8 cellular contexts compared by ENCODE assay signal in genomic region chr6:16128759-16129622, GRCh38. TPM values are rescaled to one million over a fixed set of nuclear protein-coding genes. Genes with fewer than 3 reads are reported as not detected.
A peak's percentile ranks its signal among the peaks of the same experiment; 100 is the strongest.
DNase-seq lines count a peak whose midpoint lies in the region; ATAC-seq and TF ChIP-seq lines count a peak whose summit lies in the region.

TSS of gene MYLIP (plus strand) at chr6:16129086. CDS start at chr6:16129323, 237 bp downstream.

- no peaks in the 10 kb centered on the region for H3K9me3 ChIP-seq in prostate gland

- DNase-seq in NCI-H1694 treated with DMSO at 0.1 percent for 48 hours (lab: John Stamatoyannopoulos, UW) (peak; percentile 92), amygdala (lab: John Stamatoyannopoulos, UW) (peak; percentile 69 to 99 (median 97)), left ventricle myocardium superior (peak; percentile 99), prostate gland (ENCODE audit: low spot score) (peak; percentile 98), ureter (ENCODE audit: low spot score) (peak; percentile 99)

- H3K27ac ChIP-seq in prostate gland: peak within 1 kb of the TSS; percentile 97 to 98

- TF ChIP-seq CTCF in prostate gland (IDR thresholded peaks at IDR 0.05): peak; percentile 52 to 92 (median 67)

- no peaks in the 10 kb centered on the region for H3K36me3 ChIP-seq in prostate gland

- peaks cover 25% of the 10 kb centered on the region for H3K36me3 Mint-ChIP-seq in T-helper 1 cell treated with Interleukin-12 subunit alpha and Interleukin-12 subunit beta and Interleukin-4 antibody, amounts not matched to agents 30 μg/mL and 1 μg/mL, for 36 hours (ENCODE audit: low read depth)

- H3K4me3 ChIP-seq in prostate gland: peak within 1 kb of the TSS; percentile 100

- peak within 1 kb of the TSS; percentile 91 for H3K27ac Mint-ChIP-seq in T-helper 1 cell treated with Interleukin-12 subunit alpha and Interleukin-12 subunit beta and Interleukin-4 antibody, amounts not matched to agents 30 μg/mL and 1 μg/mL, for 36 hours

- H3K9me3 Mint-ChIP-seq in T-helper 1 cell treated with Interleukin-12 subunit alpha and Interleukin-12 subunit beta and Interleukin-4 antibody, amounts not matched to agents 30 μg/mL and 1 μg/mL, for 36 hours: no peaks in the 10 kb centered on the region

- TF ChIP-seq POLR2A in prostate gland (IDR thresholded peaks at IDR 0.05): peak; percentile 100

- WGBS in prostate gland: 1% methylated on average over 69 of the region's 95 CpGs

- no peaks in the 10 kb centered on the region for H3K27me3 ChIP-seq in prostate gland (replicated peaks; ENCODE audit: insufficient read depth)

- H3K27me3 Mint-ChIP-seq in T-helper 1 cell treated with Interleukin-12 subunit alpha and Interleukin-12 subunit beta and Interleukin-4 antibody, amounts not matched to agents 30 μg/mL and 1 μg/mL, for 36 hours (ENCODE audit: low read depth): peaks cover 28% of the 10 kb centered on the region

- H3K4me3 Mint-ChIP-seq in T-helper 1 cell treated with Interleukin-12 subunit alpha and Interleukin-12 subunit beta and Interleukin-4 antibody, amounts not matched to agents 30 μg/mL and 1 μg/mL, for 36 hours: peak within 1 kb of the TSS; percentile 90

- H3K4me1 ChIP-seq in prostate gland (replicated peaks): peaks cover 8% of the 10 kb centered on the region

- intact Hi-C loops in left ventricle myocardium superior (cut with micrococcal nuclease): no loop called here
- intact Hi-C loops in prostate gland (cut with DNase I): loop anchor here (1.0 to 5.0 kb wide), 2 partner anchors 78 to 438 kb away; no protein-coding TSS in a partner anchor

- peaks cover 38% of the 10 kb centered on the region for H3K4me1 Mint-ChIP-seq in T-helper 1 cell treated with Interleukin-12 subunit alpha and Interleukin-12 subunit beta and Interleukin-4 antibody, amounts not matched to agents 30 μg/mL and 1 μg/mL, for 36 hours (ENCODE audit: low read depth)

- ATAC-seq in GM18499 (IDR thresholded peaks at IDR 0.05; ENCODE audit: insufficient read depth, unreplicated experiment): peak; percentile 29
- peak; percentile 63 for ATAC-seq in HG02938 (IDR thresholded peaks at IDR 0.05; ENCODE audit: unreplicated experiment)
- peak; percentile 97 for ATAC-seq in left ventricle myocardium superior

RNA-seq across cellular contexts. Expression of gene MYLIP, which starts in this region (rescaled TPM):
- 12.9 TPM for total RNA-seq in left ventricle myocardium superior
- 10 to 100 TPM; 39.6 to 58.1 TPM for total RNA-seq in prostate gland
- total RNA-seq in ureter: 53.1 TPM

Comparison
In these comparisons a context has a peak if more than half of its experiments do, and no peak if none do; other contexts are left out.
1. Peak in every context shown above with its lines: DNase-seq, ATAC-seq, H3K4me3 ChIP-seq and H3K27ac ChIP-seq.
2. ATAC-seq: peak in every context shown above with its lines; median percentile 97 in left ventricle myocardium superior; 63 in HG02938; 29 in GM18499.